ENCODE assay signal across 38 cellular contexts in genomic region chr2:29032189-29032588, GRCh38. TPM values are rescaled to one million over a fixed set of nuclear protein-coding genes. Genes with fewer than 3 reads are reported as not detected.
"Had no signal": no experiment of that assay in that cellular context is flagged by ENCODE, and none has a peak within 500 bp of the region (broad histone marks: within the 10 kb centered on the region; RNA-seq: fewer than 3 reads in every experiment).

No MANE protein-coding gene starts in this region.

- H3K36me3 Mint-ChIP-seq: activated naive CD4-positive, alpha-beta T cell treated with anti-CD3 and anti-CD28 coated beads, Interleukin-2, amount 50 U/mL, for 24 hours; activated naive CD8-positive, alpha-beta T cell treated with anti-CD3 and anti-CD28 coated beads for 36 hours had no signal

- H3K9me3 Mint-ChIP-seq: activated B cell treated with CpG ODN at 0.5 μM for 24 hours; activated CD8-positive, alpha-beta T cell treated with anti-CD3 and anti-CD28 coated beads for 36 hours; activated naive CD4-positive, alpha-beta T cell treated with anti-CD3 and anti-CD28 coated beads for 36 hours; activated naive CD4-positive, alpha-beta T cell treated with anti-CD3 and anti-CD28 coated beads, Interleukin-2, amount 50 U/mL, for 24 hours; activated naive CD8-positive, alpha-beta T cell treated with anti-CD3 and anti-CD28 coated beads for 36 hours; activated naive CD8-positive, alpha-beta T cell treated with anti-CD3 and anti-CD28 coated beads, Interleukin-2, amount 50 U/mL, for 24 hours; activated T-helper 1 cell treated with anti-CD3 and anti-CD28 coated beads, Interleukin-12 subunit alpha, Interleukin-12 subunit beta, Interleukin-2, Interleukin-4 antibody, amounts not matched to agents 30 ng/mL and 10 ng/mL and 1 ng/mL, durations not matched to agents 14 hours and 24 hours and 36 hours; activated T-helper 2 cell treated with anti-CD3 and anti-CD28 coated beads, Interferon-gamma antibody, Interleukin-2, Interleukin-4, amounts not matched to agents 10 μg/mL and 5 μg/mL and 100 μg/mL, durations not matched to agents 14 hours and 24 hours and 36 hours; effector memory CD8-positive, alpha-beta T cell; T-helper 2 cell treated with Interferon-gamma antibody and Interleukin-4, amounts not matched to agents 5 μg/mL and 100 μg/mL, for 36 hours had no signal

- ATAC-seq: activated CD4-positive, CD25-positive, alpha-beta regulatory T cell treated with anti-CD3 and anti-CD28 coated beads, Interleukin-2, amount 50 U/mL, for 24 hours; activated CD8-positive, alpha-beta T cell treated with anti-CD3 and anti-CD28 coated beads for 36 hours; activated naive CD8-positive, alpha-beta T cell treated with anti-CD3 and anti-CD28 coated beads, Interleukin-2, amount 50 U/mL, for 24 hours; body of pancreas; effector memory CD8-positive, alpha-beta T cell; gastroesophageal sphincter; heart right ventricle; T-helper 17 cell had no signal

- H3K27ac ChIP-seq: adrenal gland, body of pancreas, esophagus squamous epithelium, gastroesophageal sphincter, heart right ventricle, WERI-Rb-1 had no signal

- H3K27me3 Mint-ChIP-seq: activated CD8-positive, alpha-beta T cell treated with anti-CD3 and anti-CD28 coated beads for 36 hours; activated naive CD4-positive, alpha-beta T cell treated with anti-CD3 and anti-CD28 coated beads, Interleukin-2, amount 50 U/mL, for 24 hours; activated naive CD8-positive, alpha-beta T cell treated with anti-CD3 and anti-CD28 coated beads for 36 hours; activated naive CD8-positive, alpha-beta T cell treated with anti-CD3 and anti-CD28 coated beads, Interleukin-2, amount 50 U/mL, for 24 hours; effector memory CD8-positive, alpha-beta T cell; T-helper 17 cell had no signal

- H3K4me1 ChIP-seq: adrenal gland, body of pancreas, esophagus squamous epithelium, gastroesophageal sphincter had no signal

- H3K36me3 ChIP-seq: adrenal gland, esophagus squamous epithelium, WERI-Rb-1 had no signal

- H3K4me3 Mint-ChIP-seq: activated B cell treated with CpG ODN at 0.5 μM for 24 hours; activated CD8-positive, alpha-beta T cell treated with anti-CD3 and anti-CD28 coated beads for 36 hours; activated naive CD4-positive, alpha-beta T cell treated with anti-CD3 and anti-CD28 coated beads for 36 hours; activated naive CD4-positive, alpha-beta T cell treated with anti-CD3 and anti-CD28 coated beads, Interleukin-2, amount 50 U/mL, for 24 hours; activated naive CD8-positive, alpha-beta T cell treated with anti-CD3 and anti-CD28 coated beads for 36 hours; activated naive CD8-positive, alpha-beta T cell treated with anti-CD3 and anti-CD28 coated beads, Interleukin-2, amount 50 U/mL, for 24 hours; activated T-helper 1 cell treated with anti-CD3 and anti-CD28 coated beads, Interleukin-12 subunit alpha, Interleukin-12 subunit beta, Interleukin-2, Interleukin-4 antibody, amounts not matched to agents 30 ng/mL and 10 ng/mL and 1 ng/mL, durations not matched to agents 14 hours and 24 hours and 36 hours; effector memory CD8-positive, alpha-beta T cell; T-helper 17 cell; T-helper 2 cell treated with Interferon-gamma antibody and Interleukin-4, amounts not matched to agents 5 μg/mL and 100 μg/mL, for 36 hours had no signal

- H3K27me3 ChIP-seq: adrenal gland, body of pancreas, esophagus squamous epithelium, gastroesophageal sphincter, heart right ventricle had no signal

- H3K27ac Mint-ChIP-seq: activated B cell treated with CpG ODN at 0.5 μM for 24 hours; activated CD8-positive, alpha-beta T cell treated with anti-CD3 and anti-CD28 coated beads for 36 hours; activated naive CD4-positive, alpha-beta T cell treated with anti-CD3 and anti-CD28 coated beads for 36 hours; activated naive CD4-positive, alpha-beta T cell treated with anti-CD3 and anti-CD28 coated beads, Interleukin-2, amount 50 U/mL, for 24 hours; activated naive CD8-positive, alpha-beta T cell treated with anti-CD3 and anti-CD28 coated beads for 36 hours; activated naive CD8-positive, alpha-beta T cell treated with anti-CD3 and anti-CD28 coated beads, Interleukin-2, amount 50 U/mL, for 24 hours; activated T-helper 2 cell treated with anti-CD3 and anti-CD28 coated beads, Interferon-gamma antibody, Interleukin-2, Interleukin-4, amounts not matched to agents 10 μg/mL and 5 μg/mL and 100 μg/mL, durations not matched to agents 14 hours and 24 hours and 36 hours; T-helper 17 cell; T-helper 2 cell treated with Interferon-gamma antibody and Interleukin-4, amounts not matched to agents 5 μg/mL and 100 μg/mL, for 36 hours had no signal

- H3K9me3 ChIP-seq: adrenal gland, body of pancreas, esophagus squamous epithelium, gastroesophageal sphincter, heart right ventricle had no signal

- H3K4me3 ChIP-seq: adrenal gland, body of pancreas, esophagus squamous epithelium, gastroesophageal sphincter, heart right ventricle had no signal

- H3K4me1 Mint-ChIP-seq: activated B cell treated with CpG ODN at 0.5 μM for 24 hours had no signal

- FAIRE-seq: colon, endothelial cell of umbilical vein had no signal

- DNase-seq: activated B cell treated with CpG ODN at 0.5 μM for 24 hours; activated CD4-positive, alpha-beta T cell treated with anti-CD3 and anti-CD28 coated beads for 48 hours; activated CD4-positive, alpha-beta T cell treated with anti-CD3 and anti-CD28 coated beads, Interleukin-2, amount 50 U/mL, for 1 hour; activated CD4-positive, alpha-beta T cell treated with anti-CD3 and anti-CD28 coated beads, Interleukin-2, amount 50 U/mL, for 48 hours; activated CD8-positive, alpha-beta memory T cell treated with anti-CD3 and anti-CD28 coated beads for 24 hours; activated CD8-positive, alpha-beta T cell treated with anti-CD3 and anti-CD28 coated beads for 36 hours; activated effector memory CD4-positive, alpha-beta T cell treated with anti-CD3 and anti-CD28 coated beads, Interleukin-2, amount 50 U/mL, for 16 hours; activated naive CD4-positive, alpha-beta T cell treated with anti-CD3 and anti-CD28 coated beads for 36 hours; activated naive CD8-positive, alpha-beta T cell treated with anti-CD3 and anti-CD28 coated beads for 36 hours; activated naive CD8-positive, alpha-beta T cell treated with anti-CD3 and anti-CD28 coated beads, Interleukin-2, amount 50 U/mL, for 24 hours; activated T-cell treated with anti-CD3 and anti-CD28 coated beads, Interleukin-2, amount 50 U/mL, for 48 hours; adrenal gland; amygdala; aorta; body of pancreas; caudate nucleus; cortex of kidney; dermis blood vessel endothelial cell; effector CD4-positive, alpha-beta T cell; effector memory CD8-positive, alpha-beta T cell; esophagus squamous epithelium; foreskin melanocyte; heart right ventricle; T-helper 17 cell; T1000; WERI-Rb-1 had no signal

RNA-seq across cellular contexts. Expression of gene PCARE, which starts 42.1 kb away (rescaled TPM):
- total RNA-seq: activated B cell treated with CpG ODN at 0.5 μM for 24 hours; activated CD8-positive, alpha-beta T cell treated with anti-CD3 and anti-CD28 coated beads for 36 hours; activated naive CD4-positive, alpha-beta T cell treated with anti-CD3 and anti-CD28 coated beads for 36 hours; activated naive CD8-positive, alpha-beta T cell treated with anti-CD3 and anti-CD28 coated beads for 36 hours; activated T-helper 1 cell treated with anti-CD3 and anti-CD28 coated beads, Interleukin-12 subunit alpha, Interleukin-12 subunit beta, Interleukin-2, Interleukin-4 antibody, amounts not matched to agents 30 ng/mL and 10 ng/mL and 1 ng/mL, durations not matched to agents 14 hours and 24 hours and 36 hours; activated T-helper 2 cell treated with anti-CD3 and anti-CD28 coated beads, Interferon-gamma antibody, Interleukin-2, Interleukin-4, amounts not matched to agents 10 μg/mL and 5 μg/mL and 100 μg/mL, durations not matched to agents 14 hours and 24 hours and 36 hours; aorta; body of pancreas; chondrocyte; dermis blood vessel endothelial cell; endothelial cell of umbilical vein; fibroblast of lung; fibroblast of villous mesenchyme; glomerular endothelial cell; T-helper 17 cell had no signal
- polyA plus RNA-seq: endothelial cell of umbilical vein, fibroblast of lung had no signal

RNA-seq across cellular contexts. Expression of gene TOGARAM2, which starts 51.1 kb away (rescaled TPM):
- total RNA-seq: activated B cell treated with CpG ODN at 0.5 μM for 24 hours, dermis blood vessel endothelial cell, endothelial cell of umbilical vein, glomerular endothelial cell had no signal
- polyA plus RNA-seq: endothelial cell of umbilical vein had no signal
